ENCODE assay signal across 8 cellular contexts in the genomic region with DNA sequence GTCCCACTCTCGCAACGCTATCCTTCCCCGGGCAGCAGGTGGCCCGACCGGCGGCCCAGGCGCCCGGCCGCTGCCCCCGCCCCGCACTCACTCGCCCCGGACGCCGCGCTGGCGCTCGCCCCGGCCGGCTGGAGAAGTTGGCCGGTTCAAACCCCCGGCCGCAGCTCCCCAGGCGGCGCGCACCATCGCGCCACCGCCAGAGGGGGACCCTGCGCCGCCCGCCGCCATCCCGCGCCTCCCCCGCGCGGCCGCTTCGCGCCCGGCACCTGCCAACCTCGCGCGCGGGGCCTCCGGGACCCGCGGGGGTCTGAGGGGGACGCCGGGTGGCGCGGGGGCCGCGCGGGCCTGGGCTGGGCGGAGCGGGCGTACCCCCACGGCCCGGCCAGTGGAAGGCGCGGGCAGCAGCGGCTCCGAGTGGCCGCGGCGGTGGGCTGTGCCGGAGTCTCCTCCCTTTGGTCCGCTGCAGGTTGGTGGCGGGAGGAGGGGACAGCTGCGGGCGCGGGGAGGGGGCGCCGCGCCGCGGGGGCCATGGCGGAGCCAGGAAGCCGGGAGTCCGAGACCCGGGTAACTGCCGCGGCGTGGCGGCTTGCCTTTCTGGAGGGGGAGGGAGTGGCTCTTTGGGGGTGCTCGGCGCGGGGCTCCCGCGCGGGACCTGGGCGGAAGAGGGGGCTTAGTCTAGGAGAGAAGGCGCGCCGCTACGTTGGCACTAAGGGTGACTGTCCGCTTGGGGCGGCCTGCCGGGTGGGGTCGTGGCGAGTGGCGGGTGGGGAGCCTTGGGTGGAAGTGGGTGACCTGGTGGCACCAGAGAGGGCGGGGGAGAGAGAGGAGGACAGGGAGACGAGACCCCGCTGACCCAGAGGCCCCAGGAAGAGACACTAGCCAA. TPM values are rescaled to one million over a fixed set of nuclear protein-coding genes. Genes with fewer than 3 reads are reported as not detected.
DNase-seq lines count a peak whose midpoint lies in the region; ATAC-seq and TF ChIP-seq lines count a peak whose summit lies in the region.

A gene (plus strand): TSS at position 434 of the 883 bp plus-strand sequence. CDS start 95 bp downstream, at position 529.
A gene (minus strand): TSS at position 139 of the 883 bp plus-strand sequence. CDS start 715 bp downstream, outside the sequence.

- no peaks in the 10 kb centered on the region for H3K27me3 ChIP-seq in BLaER1
- H3K27me3 ChIP-seq in vagina, result no peaks in the 10 kb centered on the region

- H3K4me2 ChIP-seq in BLaER1, result peak within 1 kb of the TSS; percentile 97

- H3K36me3 ChIP-seq in BLaER1 (peaks cover 48% of the 10 kb centered on the region), vagina (peaks cover 0 to 12% of the 10 kb centered on the region in 2 donors)

- TF ChIP-seq CTCF in vagina (IDR thresholded peaks at IDR 0.05), result peak in 1 of 3 experiments; percentile 6

- ATAC-seq in GM19023 (IDR thresholded peaks at IDR 0.05; ENCODE audit: unreplicated experiment) (peak; percentile 62), HG03571 (IDR thresholded peaks at IDR 0.05; ENCODE audit: unreplicated experiment) (peak; percentile 73), Right ventricle myocardium inferior (peak; percentile 87)
- ATAC-seq in activated naive CD8-positive, alpha-beta T cell treated with anti-CD3 and anti-CD28 coated beads, Interleukin-2, amount 10 ng/mL, durations not matched to agents 7 days and 5 days (ENCODE audit: low read depth), result peak; percentile 66

- peak within 1 kb of the TSS; percentile 95 for H3K4me3 Mint-ChIP-seq in activated naive CD8-positive, alpha-beta T cell treated with anti-CD3 and anti-CD28 coated beads, Interleukin-2, amount 10 ng/mL, durations not matched to agents 7 days and 5 days

- H3K27ac Mint-ChIP-seq in activated naive CD8-positive, alpha-beta T cell treated with anti-CD3 and anti-CD28 coated beads, Interleukin-2, amount 10 ng/mL, durations not matched to agents 7 days and 5 days, result peak within 1 kb of the TSS; percentile 83

- peaks cover 9% of the 10 kb centered on the region for H3K4me1 Mint-ChIP-seq in activated naive CD8-positive, alpha-beta T cell treated with anti-CD3 and anti-CD28 coated beads, Interleukin-2, amount 10 ng/mL, durations not matched to agents 7 days and 5 days

- H3K9ac ChIP-seq in BLaER1, result peak within 1 kb of the TSS; percentile 97

- intact Hi-C loops in Right ventricle myocardium inferior (cut with DNase I), result no loop called here
- intact Hi-C loops in vagina (cut with DNase I), result no loop called here

- H3K9me3 Mint-ChIP-seq in activated naive CD8-positive, alpha-beta T cell treated with anti-CD3 and anti-CD28 coated beads, Interleukin-2, amount 10 ng/mL, durations not matched to agents 7 days and 5 days, result no peaks in the 10 kb centered on the region

- peaks cover 52% of the 10 kb centered on the region for H3K4me1 ChIP-seq in BLaER1
- peaks cover 64% of the 10 kb centered on the region for H3K4me1 ChIP-seq in vagina

- H3K36me3 Mint-ChIP-seq in activated naive CD8-positive, alpha-beta T cell treated with anti-CD3 and anti-CD28 coated beads, Interleukin-2, amount 10 ng/mL, durations not matched to agents 7 days and 5 days, result no peaks in the 10 kb centered on the region

- H3K9me3 ChIP-seq in BLaER1, result no peaks in the 10 kb centered on the region
- H3K9me3 ChIP-seq in vagina, result no peaks in the 10 kb centered on the region

- peaks cover 8% of the 10 kb centered on the region for H3K27me3 Mint-ChIP-seq in activated naive CD8-positive, alpha-beta T cell treated with anti-CD3 and anti-CD28 coated beads, Interleukin-2, amount 10 ng/mL, durations not matched to agents 7 days and 5 days

- POLR2A ChIA-PET in activated naive CD8-positive, alpha-beta T cell treated with anti-CD3 and anti-CD28 coated beads, Interleukin-2, amount 10 ng/mL, durations not matched to agents 7 days and 5 days (lab: Charles Lee), result interaction anchor here (0.6 to 1.1 kb wide), 4 partner anchors 14 to 489 kb away, joined by 3 to 4 read pairs (median 3); a partner anchor contains a TSS

- H3K27ac ChIP-seq in BLaER1 (peak within 1 kb of the TSS; percentile 99), vagina (peak within 1 kb of the TSS; percentile 97)

- TF ChIP-seq POLR2A in vagina (IDR thresholded peaks at IDR 0.05), result peak in 1 of 2 donors; percentile 63

- peak; percentile 70 for DNase-seq in RKO (ENCODE audit: low spot score)
- peak; percentile 76 for DNase-seq in activated naive CD8-positive, alpha-beta T cell treated with anti-CD3 and anti-CD28 coated beads, Interleukin-2, amount 10 ng/mL, durations not matched to agents 7 days and 5 days
- peak; percentile 93 for DNase-seq in Right ventricle myocardium inferior (ENCODE audit: missing footprints)
- DNase-seq in occipital lobe (lab: John Stamatoyannopoulos, UW), result peak; percentile 69
- no peak for DNase-seq in vagina (ENCODE audit: extremely low spot score in 2 of 2)

- H4K20me1 ChIP-seq in BLaER1, result peaks cover 68% of the 10 kb centered on the region

- H3K4me3 ChIP-seq in BLaER1 (peak within 1 kb of the TSS; percentile 88), vagina (peak within 1 kb of the TSS; percentile 96 to 99)

RNA-seq across cellular contexts. Expression of the first gene that starts in this region (rescaled TPM):
- total RNA-seq in activated naive CD8-positive, alpha-beta T cell treated with anti-CD3 and anti-CD28 coated beads, Interleukin-2, amount 10 ng/mL, durations not matched to agents 7 days and 5 days, result 10 to 100 TPM; 23.1 to 23.4 TPM
- 58.4 TPM for total RNA-seq in Right ventricle myocardium inferior
- total RNA-seq in occipital lobe, result 28.1 TPM
- total RNA-seq in vagina, result 126 TPM

RNA-seq across cellular contexts. Expression of the second gene that starts in this region (rescaled TPM):
- total RNA-seq in activated naive CD8-positive, alpha-beta T cell treated with anti-CD3 and anti-CD28 coated beads, Interleukin-2, amount 10 ng/mL, durations not matched to agents 7 days and 5 days, result 1 to 10 TPM; 3.7 to 6.1 TPM
- total RNA-seq in Right ventricle myocardium inferior, result 54.6 TPM
- 5.5 TPM for total RNA-seq in occipital lobe
- 50.8 TPM for total RNA-seq in vagina

Comparison
In these comparisons a context has a peak if more than half of its experiments do, and no peak if none do; other contexts are left out.
1. DNase-seq: peak in RKO (single experiment), activated naive CD8-positive, alpha-beta T cell treated with anti-CD3 and anti-CD28 coated beads, Interleukin-2, amount 10 ng/mL, durations not matched to agents 7 days and 5 days (single experiment), Right ventricle myocardium inferior (single experiment) and occipital lobe (single experiment); none in vagina (0 of 2).
2. Peak in every context shown above with its lines, with median percentiles within 50 percentile points of each other: ATAC-seq.